ENCODE assay signal across 24 cellular contexts in genomic region chr1:65554829-65555228, GRCh38.
DNase-seq lines count a peak whose midpoint lies in the region; ATAC-seq and TF ChIP-seq lines count a peak whose summit lies in the region.
"Had no signal": no experiment of that assay in that cellular context is flagged by ENCODE, and none has a peak within 500 bp of the region (broad histone marks: within the 10 kb centered on the region; RNA-seq: fewer than 3 reads in every experiment).

No MANE protein-coding gene starts in this region.

- 71 to 83% methylated on average over 8 of the region's 8 CpGs for WGBS in heart right ventricle, 2 donors
- 88% methylated on average over 8 of the region's 8 CpGs for WGBS in HUES64

- H3K4me1 ChIP-seq in cardiac muscle cell (ENCODE audit: low read depth) (no peaks in the 10 kb centered on the region), heart right ventricle (peaks cover 0 to 5% (median 0%) of the 10 kb centered on the region in 9 donors), HUES64 (ENCODE audit: insufficient read depth, low read length) (no peaks in the 10 kb centered on the region; the same call in 1 of the 2 replicates)
- H3K4me1 ChIP-seq: BLaER1 treated with 17β-estradiol and CSF1 and Interleukin-3, amounts not matched to agents 10 nM and 100 nM; Peyer's patch; SJCRH30 had no signal

- intact Hi-C loops in heart right ventricle (cut with DNase I) = no loop called here

- no peaks in the 10 kb centered on the region for H3K36me3 ChIP-seq in cardiac muscle cell
- H3K36me3 ChIP-seq in heart right ventricle = no peaks in the 10 kb centered on the region
- H3K36me3 ChIP-seq in HUES64 (ENCODE audit: insufficient read depth, low read length) = no peaks in the 10 kb centered on the region
- H3K36me3 ChIP-seq: BLaER1 treated with 17β-estradiol and CSF1 and Interleukin-3, amounts not matched to agents 10 nM and 100 nM; Peyer's patch; SJCRH30 had no signal

- TF ChIP-seq CTCF in cardiac muscle cell (IDR thresholded peaks at IDR 0.05; ENCODE audit: low read depth, low read length) (no peak), heart right ventricle (IDR thresholded peaks at IDR 0.05) (no peak)

- H3K9me3 ChIP-seq in cardiac muscle cell (ENCODE audit: low read depth) = no peaks in the 10 kb centered on the region
- peaks cover 0 to 44% (median 6%) of the 10 kb centered on the region in 11 donors for H3K9me3 ChIP-seq in heart right ventricle
- H3K9me3 ChIP-seq in HUES64 (ENCODE audit: insufficient read depth, low read depth, low read length) = no peaks in the 10 kb centered on the region
- H3K9me3 ChIP-seq: SJCRH30 had no signal

- no peak overlapping the region for H3K4me3 ChIP-seq in cardiac muscle cell
- no peak overlapping the region for H3K4me3 ChIP-seq in heart right ventricle
- no peak overlapping the region for H3K4me3 ChIP-seq in HUES64 (ENCODE audit: low read length)
- H3K4me3 ChIP-seq: BLaER1 treated with 17β-estradiol and CSF1 and Interleukin-3, amounts not matched to agents 10 nM and 100 nM; GM23338; Peyer's patch; SJCRH30 had no signal

- H3K27me3 ChIP-seq in cardiac muscle cell = no peaks in the 10 kb centered on the region
- H3K27me3 ChIP-seq in heart right ventricle = no peaks in the 10 kb centered on the region
- H3K27me3 ChIP-seq in HUES64 (ENCODE audit: insufficient read depth, low read length) = no peaks in the 10 kb centered on the region
- H3K27me3 ChIP-seq: BLaER1 treated with 17β-estradiol and CSF1 and Interleukin-3, amounts not matched to agents 10 nM and 100 nM; Peyer's patch; SJCRH30 had no signal

- no peak for ATAC-seq in heart right ventricle

- H3K9ac ChIP-seq in HUES64 (ENCODE audit: low read depth, low read length) = no peak overlapping the region
- H3K9ac ChIP-seq: BLaER1 treated with 17β-estradiol and CSF1 and Interleukin-3, amounts not matched to agents 10 nM and 100 nM had no signal

- peak overlapping the region; percentile 23 for H3K27ac ChIP-seq in cardiac muscle cell
- peak overlapping the region in 2 of 10 donors; percentile 21 to 22 for H3K27ac ChIP-seq in heart right ventricle
- peak overlapping the region; percentile 21; the same call in 1 of the 2 replicates for H3K27ac ChIP-seq in HUES64 (ENCODE audit: low read depth, low read length)
- H3K27ac ChIP-seq: BLaER1 treated with 17β-estradiol and CSF1 and Interleukin-3, amounts not matched to agents 10 nM and 100 nM; HL-60; Peyer's patch; SJCRH30 had no signal

- DNase-seq in cardiac muscle cell (ENCODE audit: low read depth in 1 of 2, low spot score in 1 of 2) (no peak), heart right ventricle (no peak), islet precursor cell (peak; percentile 38), occipital lobe (lab: John Stamatoyannopoulos, UW) (peak; percentile 7), NCI-H446 (lab: John Stamatoyannopoulos, UW) (no peak), NCI-H2107 (lab: John Stamatoyannopoulos, UW) (no peak)
- no peak for DNase-seq in activated CD4-positive, alpha-beta T cell treated with anti-CD3 and anti-CD28 coated beads for 4 hours
- DNase-seq: 8988T; CD4-positive, alpha-beta memory T cell; DMS153; HCEC 1CT; IMR-90; MV-4-11; NCI-H1105 treated with DMSO at 0.1 percent for 48 hours; NCI-H1694 treated with DMSO at 0.1 percent for 48 hours; NCI-H510A; NCI-H774; NK-92 treated with Interleukin-12 subunit alpha and Interleukin-12 subunit beta, amount 100 ng/mL, for 24 hours; Peyer's patch; SJCRH30 had no signal

Comparison
In these comparisons a context has a peak if more than half of its experiments do, and no peak if none do; other contexts are left out.
1. DNase-seq: peak in islet precursor cell (single experiment) and occipital lobe (single experiment); none in cardiac muscle cell (0 of 2), heart right ventricle (0 of 2), activated CD4-positive, alpha-beta T cell treated with anti-CD3 and anti-CD28 coated beads for 4 hours (0 of 2), NCI-H446 (0 of 2) and NCI-H2107 (single experiment).